In the genomic region with DNA sequence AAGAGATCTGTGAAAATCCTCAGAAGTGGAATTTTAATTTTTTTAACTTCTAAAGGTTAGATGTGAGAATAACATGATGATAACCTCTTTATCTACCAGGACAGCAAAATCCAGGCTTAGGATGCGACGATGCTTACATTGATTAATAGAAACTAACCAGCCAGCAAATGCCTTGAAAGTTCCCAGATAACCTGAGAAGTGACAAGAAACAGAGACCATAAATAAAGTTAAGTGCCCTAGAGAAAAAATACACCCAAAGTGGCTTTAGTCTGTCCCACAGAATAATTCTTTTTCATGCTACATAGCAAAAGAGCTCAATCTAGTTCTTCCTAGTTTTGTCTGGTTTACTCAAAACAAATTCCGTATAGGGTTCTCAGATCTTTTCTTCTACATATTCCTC, we compare ENCODE assay signal across 17 cellular contexts.
"Had no signal": no experiment of that assay in that cellular context is flagged by ENCODE, and none has a peak within 500 bp of the region (broad histone marks: within the 10 kb centered on the region; RNA-seq: fewer than 3 reads in every experiment).

No MANE protein-coding gene starts in this region.

- H3K4me3 ChIP-seq: coronary artery, gastrocnemius medialis, heart right ventricle, prostate gland, right lobe of liver, spleen, tibial artery had no signal

- FAIRE-seq: endothelial cell of umbilical vein had no signal

- H3K4me1 ChIP-seq: gastrocnemius medialis, heart right ventricle, parathyroid adenoma, prostate gland, right lobe of liver, spleen, tibial artery had no signal

- H3K36me3 ChIP-seq: gastrocnemius medialis, heart right ventricle, prostate gland, right lobe of liver, spleen, tibial artery had no signal

- ATAC-seq: gastrocnemius medialis; heart right ventricle; natural killer cell treated with Interleukin-12 subunit alpha and Interleukin-12 subunit beta and Interleukin-15 and Interleukin-18, amount 100 ng/mL, for 72 hours; right lobe of liver; stimulated activated memory B cell treated with anti-CD40 and anti-IgM and Interleukin-4, amounts not matched to agents 10 μg/mL and 1 μg/mL and 100 μg/mL, for 72 hours had no signal

- DNase-seq: central memory CD4-positive, alpha-beta T cell; effector CD4-positive, alpha-beta T cell; gastrocnemius medialis; heart right ventricle; midbrain; right lobe of liver; spleen; stimulated activated CD4-positive, alpha-beta T cell treated with anti-CD3 and anti-CD28 coated beads, Interleukin-15, amount 100 ng/mL, for 24 hours; stimulated activated CD4-positive, alpha-beta T cell treated with anti-CD3 and anti-CD28 coated beads, Interleukin-1b, Interleukin-23, amount 100 ng/mL, for 48 hours; stimulated activated CD4-positive, alpha-beta T cell treated with anti-CD3 and anti-CD28 coated beads, Interleukin-4, amount 100 ng/mL, for 24 hours; tibial artery had no signal

- H3K27me3 ChIP-seq: gastrocnemius medialis, right lobe of liver, tibial artery had no signal

- H3K9me3 ChIP-seq: gastrocnemius medialis, prostate gland, right lobe of liver had no signal

- H3K27ac ChIP-seq: coronary artery, gastrocnemius medialis, heart right ventricle, parathyroid adenoma, prostate gland, right lobe of liver, spleen, tibial artery had no signal

- H3K79me2 ChIP-seq: parathyroid adenoma had no signal

- H3K9ac ChIP-seq: parathyroid adenoma had no signal

- H2AFZ ChIP-seq: parathyroid adenoma had no signal
